In the genomic region with DNA sequence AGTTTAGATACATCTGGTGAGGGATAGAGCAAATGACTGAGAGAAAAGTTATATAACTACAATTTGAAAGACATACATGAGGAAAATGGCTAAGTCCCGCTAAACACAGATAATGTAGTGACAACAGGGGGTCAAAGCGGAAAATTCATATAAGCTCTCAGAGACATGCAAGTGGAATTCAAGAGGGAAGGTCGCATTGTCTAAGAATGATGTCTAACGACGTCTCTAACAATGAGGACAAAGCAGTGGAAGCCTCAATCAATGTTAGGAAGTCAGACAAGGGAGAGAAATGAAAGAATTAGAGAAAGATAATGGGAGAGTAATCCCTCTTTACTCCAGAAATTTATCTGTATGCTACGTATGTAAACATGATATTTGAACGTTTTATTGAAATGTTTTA, we compare ENCODE assay signal across 1 cellular context.
TF ChIP-seq lines count a peak whose summit lies in the region.

No MANE protein-coding gene starts in this region.

TF ChIP-seq in WTC11, 78 proteins besides CTCF, POLR2A, EP300 and RAD21 (continued from another document):
- TF ChIP-seq, protein P1, sequence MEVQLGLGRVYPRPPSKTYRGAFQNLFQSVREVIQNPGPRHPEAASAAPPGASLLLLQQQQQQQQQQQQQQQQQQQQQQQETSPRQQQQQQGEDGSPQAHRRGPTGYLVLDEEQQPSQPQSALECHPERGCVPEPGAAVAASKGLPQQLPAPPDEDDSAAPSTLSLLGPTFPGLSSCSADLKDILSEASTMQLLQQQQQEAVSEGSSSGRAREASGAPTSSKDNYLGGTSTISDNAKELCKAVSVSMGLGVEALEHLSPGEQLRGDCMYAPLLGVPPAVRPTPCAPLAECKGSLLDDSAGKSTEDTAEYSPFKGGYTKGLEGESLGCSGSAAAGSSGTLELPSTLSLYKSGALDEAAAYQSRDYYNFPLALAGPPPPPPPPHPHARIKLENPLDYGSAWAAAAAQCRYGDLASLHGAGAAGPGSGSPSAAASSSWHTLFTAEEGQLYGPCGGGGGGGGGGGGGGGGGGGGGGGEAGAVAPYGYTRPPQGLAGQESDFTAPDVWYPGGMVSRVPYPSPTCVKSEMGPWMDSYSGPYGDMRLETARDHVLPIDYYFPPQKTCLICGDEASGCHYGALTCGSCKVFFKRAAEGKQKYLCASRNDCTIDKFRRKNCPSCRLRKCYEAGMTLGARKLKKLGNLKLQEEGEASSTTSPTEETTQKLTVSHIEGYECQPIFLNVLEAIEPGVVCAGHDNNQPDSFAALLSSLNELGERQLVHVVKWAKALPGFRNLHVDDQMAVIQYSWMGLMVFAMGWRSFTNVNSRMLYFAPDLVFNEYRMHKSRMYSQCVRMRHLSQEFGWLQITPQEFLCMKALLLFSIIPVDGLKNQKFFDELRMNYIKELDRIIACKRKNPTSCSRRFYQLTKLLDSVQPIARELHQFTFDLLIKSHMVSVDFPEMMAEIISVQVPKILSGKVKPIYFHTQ (CRISPR knock-in tag; IDR thresholded peaks at IDR 0.05): no peak
- TF ChIP-seq, protein P2, sequence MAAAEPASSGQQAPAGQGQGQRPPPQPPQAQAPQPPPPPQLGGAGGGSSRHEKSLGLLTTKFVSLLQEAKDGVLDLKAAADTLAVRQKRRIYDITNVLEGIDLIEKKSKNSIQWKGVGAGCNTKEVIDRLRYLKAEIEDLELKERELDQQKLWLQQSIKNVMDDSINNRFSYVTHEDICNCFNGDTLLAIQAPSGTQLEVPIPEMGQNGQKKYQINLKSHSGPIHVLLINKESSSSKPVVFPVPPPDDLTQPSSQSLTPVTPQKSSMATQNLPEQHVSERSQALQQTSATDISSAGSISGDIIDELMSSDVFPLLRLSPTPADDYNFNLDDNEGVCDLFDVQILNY (CRISPR knock-in tag; IDR thresholded peaks at IDR 0.05): no peak
- no peak for TF ChIP-seq RELA (CRISPR knock-in tag; IDR thresholded peaks at IDR 0.05; ENCODE audit: borderline replicate concordance)
- TF ChIP-seq EMX1 (CRISPR knock-in tag; IDR thresholded peaks at IDR 0.05): no peak
- TF ChIP-seq, protein P3, sequence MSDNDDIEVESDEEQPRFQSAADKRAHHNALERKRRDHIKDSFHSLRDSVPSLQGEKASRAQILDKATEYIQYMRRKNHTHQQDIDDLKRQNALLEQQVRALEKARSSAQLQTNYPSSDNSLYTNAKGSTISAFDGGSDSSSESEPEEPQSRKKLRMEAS (CRISPR knock-in tag; IDR thresholded peaks at IDR 0.05): no peak
- TF ChIP-seq, protein P4, sequence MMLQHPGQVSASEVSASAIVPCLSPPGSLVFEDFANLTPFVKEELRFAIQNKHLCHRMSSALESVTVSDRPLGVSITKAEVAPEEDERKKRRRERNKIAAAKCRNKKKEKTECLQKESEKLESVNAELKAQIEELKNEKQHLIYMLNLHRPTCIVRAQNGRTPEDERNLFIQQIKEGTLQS (CRISPR knock-in tag; conservative IDR thresholded peaks at IDR 0.05): no peak
- TF ChIP-seq, protein P5, sequence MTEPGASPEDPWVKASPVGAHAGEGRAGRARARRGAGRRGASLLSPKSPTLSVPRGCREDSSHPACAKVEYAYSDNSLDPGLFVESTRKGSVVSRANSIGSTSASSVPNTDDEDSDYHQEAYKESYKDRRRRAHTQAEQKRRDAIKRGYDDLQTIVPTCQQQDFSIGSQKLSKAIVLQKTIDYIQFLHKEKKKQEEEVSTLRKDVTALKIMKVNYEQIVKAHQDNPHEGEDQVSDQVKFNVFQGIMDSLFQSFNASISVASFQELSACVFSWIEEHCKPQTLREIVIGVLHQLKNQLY (CRISPR knock-in tag; IDR thresholded peaks at IDR 0.05): no peak
